7 cellular contexts compared by ENCODE assay signal in the genomic region with DNA sequence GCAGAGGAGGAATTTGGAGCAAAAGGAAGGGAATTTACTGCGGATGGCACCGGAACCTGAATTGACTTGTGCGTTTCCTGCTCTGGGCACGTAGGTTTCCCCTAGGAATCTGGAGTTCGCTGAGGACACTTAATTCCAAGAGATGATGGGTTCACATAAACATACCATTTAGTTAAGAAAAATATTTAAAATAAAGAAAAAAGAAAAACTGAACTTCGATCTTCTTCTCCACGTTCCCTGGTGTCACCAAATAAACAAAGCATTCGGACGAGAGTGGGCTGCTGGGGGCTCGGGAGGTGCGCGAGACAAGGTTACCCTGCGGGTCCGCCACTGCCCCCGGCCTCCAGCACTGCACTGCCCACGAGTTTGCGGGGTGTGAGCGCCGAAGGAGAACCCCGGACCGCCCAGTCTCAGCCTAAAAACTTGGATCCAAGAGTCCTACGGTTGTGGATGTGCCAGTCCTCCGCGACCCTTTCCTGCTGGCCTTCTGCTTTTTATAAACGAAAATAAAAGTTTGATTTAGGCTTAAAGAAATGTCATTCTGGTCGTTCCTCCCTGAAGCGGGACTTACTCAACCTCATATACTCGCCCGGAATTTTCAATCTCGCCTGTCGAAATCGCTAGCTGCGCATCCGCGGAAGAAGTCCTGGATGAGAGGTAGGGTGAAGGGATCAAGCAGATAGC. TPM values are rescaled to one million over a fixed set of nuclear protein-coding genes. Genes with fewer than 3 reads are reported as not detected.
DNase-seq lines count a peak whose midpoint lies in the region; ATAC-seq and TF ChIP-seq lines count a peak whose summit lies in the region.

No MANE protein-coding gene starts in this region.

- no peaks in the 10 kb centered on the region for H3K9me3 ChIP-seq in MG63
- no peaks in the 10 kb centered on the region for H3K9me3 ChIP-seq in endocrine pancreas (ENCODE audit: control insufficient read depth, low read length)

- H3K4me1 ChIP-seq in endocrine pancreas (ENCODE audit: control insufficient read depth, insufficient read depth, low read length): no peaks in the 10 kb centered on the region

- H3K4me3 ChIP-seq in MG63: peak overlapping the region; percentile 66
- peak overlapping the region; percentile 76 for H3K4me3 ChIP-seq in endocrine pancreas (ENCODE audit: control insufficient read depth, insufficient read depth, low read length)

- H3K4me3 Mint-ChIP-seq in nephron progenitor cell: peak overlapping the region; percentile 91

- ATAC-seq in GM19351 (IDR thresholded peaks at IDR 0.05; ENCODE audit: unreplicated experiment): peak; percentile 6

- H3K9me3 Mint-ChIP-seq in nephron progenitor cell: no peaks in the 10 kb centered on the region

- H3K36me3 ChIP-seq in MG63: no peaks in the 10 kb centered on the region
- H3K36me3 ChIP-seq in endocrine pancreas (ENCODE audit: control insufficient read depth, insufficient read depth, low read length): no peaks in the 10 kb centered on the region

- DNase-seq in MG63: no peak
- no peak for DNase-seq in nephron progenitor cell
- DNase-seq in erythroblast (lab: John Stamatoyannopoulos, UW): no peak
- DNase-seq in NCI-H524 treated with DMSO at 0.1 percent for 48 hours (lab: John Stamatoyannopoulos, UW): no peak
- no peak for DNase-seq in central memory CD4-positive, alpha-beta T cell

- TF ChIP-seq POLR2A in erythroblast (IDR thresholded peaks at IDR 0.05; ENCODE audit: low read length): no peak

- no peaks in the 10 kb centered on the region for H3K36me3 Mint-ChIP-seq in nephron progenitor cell (ENCODE audit: low read depth)

- H3K27me3 ChIP-seq in MG63 (no peaks in the 10 kb centered on the region), endocrine pancreas (ENCODE audit: control insufficient read depth, insufficient read depth, low read length) (no peaks in the 10 kb centered on the region)

- peaks cover 49% of the 10 kb centered on the region for H3K4me1 Mint-ChIP-seq in nephron progenitor cell

- no peak for TF ChIP-seq CTCF in nephron progenitor cell (IDR thresholded peaks at IDR 0.05)

- H3K27ac Mint-ChIP-seq in nephron progenitor cell: peak overlapping the region; percentile 84

- peak overlapping the region; percentile 90 for H3K9ac ChIP-seq in endocrine pancreas (ENCODE audit: control insufficient read depth, insufficient read depth, low read length)

- H3K27me3 Mint-ChIP-seq in nephron progenitor cell (ENCODE audit: low read depth, poor library complexity): peaks cover 34% of the 10 kb centered on the region

RNA-seq across cellular contexts. Expression of a gene that starts 30.3 kb away (rescaled TPM):
- total RNA-seq in MG63 (2014; rRNA removed; shearing (Covaris generic); ENCODE audit: low replicate concordance): 2.0 and 3.1 TPM in 2 replicates

RNA-seq across cellular contexts. Expression of a gene that starts 38.9 kb away (rescaled TPM):
- 15.2 and 22.5 TPM in 2 replicates for total RNA-seq in MG63 (2014; rRNA removed; shearing (Covaris generic); ENCODE audit: low replicate concordance)
